7 cellular contexts compared by ENCODE assay signal in genomic region chr19:34534206-34534605, GRCh38. TPM values are rescaled to one million over a fixed set of nuclear protein-coding genes. Genes with fewer than 3 reads are reported as not detected.
"Had no signal": no experiment of that assay in that cellular context is flagged by ENCODE, and none has a peak within 500 bp of the region (broad histone marks: within the 10 kb centered on the region; RNA-seq: fewer than 3 reads in every experiment).

No MANE protein-coding gene starts in this region.

- H3K27ac ChIP-seq: HL-60, KMS-11 had no signal

- FAIRE-seq: HTR-8/SVneo had no signal

- H3K9ac ChIP-seq: KMS-11 had no signal

- H3K36me3 Mint-ChIP-seq: IgD-negative memory B cell had no signal

- H3K4me2 ChIP-seq: KMS-11 had no signal

- H3K4me3 Mint-ChIP-seq: IgD-negative memory B cell had no signal

- DNase-seq: Karpas-422, KBM-7, KG1 had no signal

- H3K27ac Mint-ChIP-seq: IgD-negative memory B cell had no signal

RNA-seq across cellular contexts. Expression of gene WTIP, which starts 52.6 kb away (rescaled TPM):
- polyA plus RNA-seq: IgD-negative memory B cell had no signal
